In genomic region chr1:34858901-34859441, GRCh38 we compare ENCODE assay signal across 8 cellular contexts.
DNase-seq lines count a peak whose midpoint lies in the region; TF ChIP-seq lines count a peak whose summit lies in the region.

No MANE protein-coding gene starts in this region.

- no peak for TF ChIP-seq CTCF in AG09309 (IDR thresholded peaks at IDR 0.05; ENCODE audit: control insufficient read depth, insufficient read depth, low read depth, low read length, missing control alignments)

- no peak for DNase-seq in AG09309 (ENCODE audit: low read depth)
- DNase-seq in HCEC 1CT = peak; percentile 28
- DNase-seq in RPMI8226 = peak; percentile 31
- DNase-seq in astrocyte of the hippocampus (ENCODE audit: low read depth, low spot score) = peak; percentile 56
- DNase-seq in stimulated activated CD4-positive, alpha-beta T cell treated with anti-CD3 and anti-CD28 coated beads, Interleukin-15, amount 100 ng/mL, for 24 hours = peak; percentile 48
- no peak for DNase-seq in middle frontal gyrus (ENCODE audit: extremely low spot score, low spot score)
- DNase-seq in NCI-H524 treated with DMSO at 0.1 percent for 48 hours (lab: John Stamatoyannopoulos, UW) = no peak

- H3K9me3 ChIP-seq in iPS-18c (ENCODE audit: control insufficient read depth, insufficient read depth, low read length) = no peaks in the 10 kb centered on the region

- peak overlapping the region; percentile 61 for H3K4me3 ChIP-seq in AG09309 (ENCODE audit: control insufficient read depth, low read depth, low read length)
- H3K4me3 ChIP-seq in iPS-18c (ENCODE audit: insufficient read depth, low read depth, low read length) = peak overlapping the region; percentile 99

Comparison
In these comparisons a context has a peak if more than half of its experiments do, and no peak if none do; other contexts are left out.
1. DNase-seq: peak in HCEC 1CT (single experiment), RPMI8226 (single experiment), astrocyte of the hippocampus (single experiment) and stimulated activated CD4-positive, alpha-beta T cell treated with anti-CD3 and anti-CD28 coated beads, Interleukin-15, amount 100 ng/mL, for 24 hours (single experiment); none in AG09309 (single experiment), middle frontal gyrus (single experiment) and NCI-H524 treated with DMSO at 0.1 percent for 48 hours (single experiment).